Comparison of ENCODE assay signal across 28 cellular contexts in the genomic region with DNA sequence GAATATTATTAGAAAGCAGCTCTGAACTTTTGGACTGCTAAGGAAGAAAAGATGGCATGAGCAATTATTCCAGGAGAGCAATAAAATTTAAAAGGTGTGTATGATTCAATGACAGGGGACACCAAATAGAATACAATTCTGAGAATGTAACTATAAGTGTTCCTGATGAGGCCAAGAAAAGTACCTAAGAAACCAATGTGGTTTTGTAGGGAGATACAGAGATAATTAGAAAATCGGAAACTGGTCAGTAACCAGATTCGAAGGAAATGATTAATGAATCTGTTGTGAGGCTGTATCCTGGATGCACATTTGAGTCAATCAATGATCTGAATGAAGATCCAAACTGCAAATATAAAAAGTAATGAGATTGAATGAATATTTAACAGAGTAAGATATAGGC.
"Had no signal": no experiment of that assay in that cellular context is flagged by ENCODE, and none has a peak within 500 bp of the region (broad histone marks: within the 10 kb centered on the region; RNA-seq: fewer than 3 reads in every experiment).

No MANE protein-coding gene starts in this region.

- H3K9me3 ChIP-seq: thoracic aorta had no signal

- DNase-seq: activated CD4-positive, alpha-beta T cell treated with anti-CD3 and anti-CD28 coated beads for 1 hour; activated CD4-positive, alpha-beta T cell treated with anti-CD3 and anti-CD28 coated beads, Interleukin-2, amount 50 U/mL, for 48 hours; activated naive CD4-positive, alpha-beta T cell; activated T-cell treated with anti-CD3 and anti-CD28 coated beads, Interleukin-2, amount 50 U/mL, for 1 hour; amygdala; caudate nucleus; heart left ventricle; hypothalamus; immature natural killer cell; kidney; left colon; mammary epithelial cell; occipital lobe; psoas muscle; SJCRH30; stimulated activated CD4-positive, alpha-beta T cell treated with anti-CD3 and anti-CD28 coated beads, Interleukin-1b, Interleukin-23, amount 100 ng/mL, for 48 hours; stimulated activated CD4-positive, alpha-beta T cell treated with anti-CD3 and anti-CD28 coated beads, Interleukin-4, amount 100 ng/mL, for 4 hours; stimulated activated CD8-positive, alpha-beta memory T cell treated with anti-CD3 and anti-CD28 coated beads, Interleukin-4, amount 100 ng/mL, for 48 hours; stimulated activated naive CD4-positive, alpha-beta T cell; T-helper 17 cell; T1000; trophoblast cell; WERI-Rb-1 had no signal

- H3K27me3 Mint-ChIP-seq: T-helper 17 cell had no signal

- H3K27ac ChIP-seq: heart left ventricle, neural progenitor cell, parathyroid adenoma, psoas muscle, SJCRH30, thoracic aorta, WERI-Rb-1 had no signal

- ATAC-seq: heart left ventricle, left colon, psoas muscle, SK-N-SH treated with all-trans-retinoic acid at 6 μM for 48 hours, T-helper 17 cell had no signal

- H3K4me1 ChIP-seq: parathyroid adenoma had no signal

- H3K27ac Mint-ChIP-seq: neural progenitor cell, T-helper 17 cell had no signal

- H3K27me3 ChIP-seq: heart left ventricle, neural progenitor cell, SJCRH30 had no signal

- H3K4me3 ChIP-seq: heart left ventricle, neural progenitor cell, psoas muscle, SJCRH30, smooth muscle cell, thoracic aorta had no signal

- H3K4me3 Mint-ChIP-seq: immature natural killer cell, neural progenitor cell, T-helper 17 cell had no signal
